Comparison of ENCODE assay signal across 8 cellular contexts in the genomic region with DNA sequence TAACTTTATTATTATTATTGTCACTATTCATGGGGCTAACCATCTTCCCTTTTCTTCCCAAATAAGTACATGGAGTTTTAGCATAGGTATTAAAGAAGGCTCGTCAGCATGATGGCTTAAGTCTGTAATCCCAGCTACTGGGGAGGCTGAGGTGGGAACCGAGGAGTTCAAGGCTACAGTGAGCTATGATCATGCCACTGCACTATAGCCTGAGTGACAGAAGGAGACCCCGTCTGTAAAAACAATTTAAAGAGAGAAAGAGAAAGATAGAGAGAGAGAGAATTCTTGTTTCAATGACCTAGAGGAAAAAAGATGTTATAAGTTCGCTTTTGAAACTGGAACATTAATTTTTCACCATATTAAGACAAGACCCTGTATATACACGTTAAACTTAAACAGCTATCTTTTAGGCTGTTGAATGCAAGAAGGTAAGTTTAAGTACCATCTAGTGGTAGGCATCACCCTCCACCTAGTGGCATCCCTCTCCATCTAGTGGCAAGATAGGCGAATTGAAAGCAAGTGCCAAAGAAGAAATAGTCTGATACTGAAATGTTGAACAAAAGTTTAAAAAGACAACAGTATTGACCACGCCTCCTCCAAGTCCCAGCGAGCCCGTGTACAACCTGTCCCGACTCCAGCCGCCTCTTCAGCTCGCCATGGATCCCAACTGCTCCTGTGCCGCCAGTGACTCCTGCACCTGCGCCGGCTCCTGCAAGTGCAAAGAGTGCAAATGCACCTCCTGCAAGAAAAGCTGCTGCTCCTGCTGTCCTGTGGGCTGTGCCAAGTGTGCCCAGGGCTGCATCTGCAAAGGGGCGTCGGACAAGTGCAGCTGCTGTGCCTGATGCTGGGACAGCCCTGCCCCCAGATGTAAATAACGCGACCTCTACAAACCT. TPM values are rescaled to one million over a fixed set of nuclear protein-coding genes. Genes with fewer than 3 reads are reported as not detected.
DNase-seq lines count a peak whose midpoint lies in the region; FAIRE-seq and TF ChIP-seq lines count a peak whose summit lies in the region.

No MANE protein-coding gene starts in this region.

- H3K4me1 ChIP-seq in small intestine (ENCODE audit: control insufficient read depth in 2 of 2, insufficient read depth in 1 of 2, low read depth in 1 of 2, low read length in 1 of 2): no peaks in the 10 kb centered on the region

- no peaks in the 10 kb centered on the region for H3K27me3 ChIP-seq in MG63
- no peaks in the 10 kb centered on the region for H3K27me3 ChIP-seq in small intestine (ENCODE audit: control insufficient read depth in 2 of 2, insufficient read depth in 2 of 2, low read length in 2 of 2)

- 9 to 16% (median 12%) methylated on average over 19 of the region's 19 CpGs for WGBS in small intestine, 3 donors

- peak; percentile 85 for TF ChIP-seq CTCF in HFFc6 (IDR thresholded peaks at IDR 0.05)
- TF ChIP-seq CTCF in brain (conservative IDR thresholded peaks at IDR 0.05): peak; percentile 88

- no peaks in the 10 kb centered on the region for H3K36me3 ChIP-seq in MG63
- no peaks in the 10 kb centered on the region for H3K36me3 ChIP-seq in small intestine (ENCODE audit: control insufficient read depth in 2 of 2, insufficient read depth in 2 of 2, low read length in 2 of 2)

- no peak for FAIRE-seq in small intestine (lab: Jason Lieb, UNC)

- H3K36me3 Mint-ChIP-seq in HFFc6 (ENCODE audit: low read depth) (no peaks in the 10 kb centered on the region), brain (no peaks in the 10 kb centered on the region)

- H3K9me3 Mint-ChIP-seq in HFFc6 (no peaks in the 10 kb centered on the region), brain (peaks cover 0 to 4% (median 0%) of the 10 kb centered on the region in 5 experiments)

- peaks cover 3% of the 10 kb centered on the region; the same call in 1 of the 2 replicates for H3K27me3 Mint-ChIP-seq in HFFc6 (ENCODE audit: insufficient read depth)
- H3K27me3 Mint-ChIP-seq in brain: peaks cover 13% of the 10 kb centered on the region

- H3K9me3 ChIP-seq in MG63 (no peaks in the 10 kb centered on the region), small intestine (ENCODE audit: control insufficient read depth, low read depth) (no peaks in the 10 kb centered on the region)

- H3K4me3 Mint-ChIP-seq in HFFc6: peak overlapping the region; percentile 80
- H3K4me3 Mint-ChIP-seq in brain: peak overlapping the region; percentile 10 to 71 (median 68)

- H3K4me3 ChIP-seq in MG63 (peak overlapping the region; percentile 23; the same call in 1 of the 2 replicates), iPS-11a (ENCODE audit: low read depth, low read length) (peak overlapping the region; percentile 13), small intestine (ENCODE audit: low read depth in 1 of 2, low read length in 2 of 2) (peak overlapping the region in 1 of 2 donors; percentile 4)

- peak; percentile 5 to 24 (median 9) for DNase-seq in stimulated activated CD4-positive, alpha-beta T cell treated with anti-CD3 and anti-CD28 coated beads, Interleukin-12 subunit alpha, Interleukin-12 subunit beta, amount 100 ng/mL, for 48 hours (ENCODE audit: low read depth in 2 of 3, low spot score in 1 of 3)
- no peak for DNase-seq in stimulated activated CD4-positive, alpha-beta T cell treated with anti-CD3 and anti-CD28 coated beads, Interleukin-12 subunit alpha, Interleukin-12 subunit beta, amount 100 ng/mL, for 4 hours
- DNase-seq in HFFc6 (peak; percentile 68), MG63 (peak; percentile 21), T-helper 9 cell (peak; percentile 10), small intestine (peak; percentile 70)

- H3K4me1 Mint-ChIP-seq in HFFc6 (ENCODE audit: low read depth) (peaks cover 41% of the 10 kb centered on the region), brain (peaks cover 23% of the 10 kb centered on the region)

- no peak overlapping the region for H3K27ac ChIP-seq in small intestine (ENCODE audit: low read depth in 1 of 2, low read length in 1 of 2)

- H3K27ac Mint-ChIP-seq in HFFc6: no peak overlapping the region
- H3K27ac Mint-ChIP-seq in brain: peak overlapping the region in 1 of 5 experiments; percentile 28

RNA-seq across cellular contexts. Expression of a gene that starts 26.0 kb away (rescaled TPM):
- total RNA-seq in HFFc6 (2021; fragmentation: NEBNext Ultra II Directional; extraction: Animal tissue kit (Norgen Biotek cat#: 25700)): 10 to 100 TPM; 41.3 to 51.8 (median 50.1) TPM
- 9.4 and 10.0 TPM in 2 replicates for total RNA-seq in MG63 (2014; rRNA removed; shearing (Covaris generic); ENCODE audit: low replicate concordance)
- 32.7 TPM for polyA plus RNA-seq in brain (ENCODE audit: insufficient read depth, low read depth, low replicate concordance)
- 10 to 100 TPM; 30.2 to 36.5 (median 31.9) TPM for polyA plus RNA-seq in small intestine
